ENCODE assay signal across 10 cellular contexts in genomic region chr4:181528570-181529184, GRCh38.
DNase-seq lines count a peak whose midpoint lies in the region; ATAC-seq, FAIRE-seq and TF ChIP-seq lines count a peak whose summit lies in the region.
"Had no signal": no experiment of that assay in that cellular context is flagged by ENCODE, and none has a peak within 500 bp of the region (broad histone marks: within the 10 kb centered on the region; RNA-seq: fewer than 3 reads in every experiment).

No MANE protein-coding gene starts in this region.

- TF ChIP-seq CTCF in MCF 10A (IDR thresholded peaks at IDR 0.05; ENCODE audit: unreplicated experiment): peak; percentile 92
- peak; percentile 80 for TF ChIP-seq CTCF in kidney (IDR thresholded peaks at IDR 0.05; ENCODE audit: borderline replicate concordance, extremely low read depth, insufficient read depth)
- TF ChIP-seq CTCF in thyroid gland (IDR thresholded peaks at IDR 0.05): peak; percentile 37 to 82 (median 70)
- TF ChIP-seq CTCF in uterus (IDR thresholded peaks at IDR 0.05): peak in 2 of 4 experiments; percentile 21 to 24

- H3K9me3 ChIP-seq in kidney (ENCODE audit: control insufficient read depth in 1 of 2, low read length in 2 of 2) (no peaks in the 10 kb centered on the region), thyroid gland (no peaks in the 10 kb centered on the region), uterus (no peaks in the 10 kb centered on the region)

- POLR2A ChIA-PET in MCF 10A (lab: Yijun Ruan, JAX): interaction anchor here (0.6 to 1.0 kb wide), 3 partner anchors 249 to 863 kb away, joined by 3 read pairs; no protein-coding TSS in a partner anchor

- H3K27me3 Mint-ChIP-seq in MCF 10A (ENCODE audit: insufficient read depth, unreplicated experiment): no peaks in the 10 kb centered on the region
- H3K27me3 Mint-ChIP-seq: activated naive CD4-positive, alpha-beta T cell treated with anti-CD3 and anti-CD28 coated beads, Interleukin-2, amount 50 U/mL, for 24 hours; stimulated activated naive CD8-positive, alpha-beta T cell treated with anti-CD3 and anti-CD28 coated beads, Interleukin-15, Interleukin-2, amounts not matched to agents 100 ng/mL and 50 ng/mL, for 24 hours had no signal

- intact Hi-C loops in MCF 10A (cut with micrococcal nuclease): loop anchor here (1.0 to 5.0 kb wide), 5 partner anchors 227 to 861 kb away; no protein-coding TSS in a partner anchor
- intact Hi-C loops in kidney (cut with DNase I): loop anchor here (10.0 kb wide), 1 partner anchor 384 kb away; no protein-coding TSS in a partner anchor
- intact Hi-C loops in thyroid gland (cut with DNase I): loop anchor here (5.0 kb wide), 1 partner anchor 386 kb away; no protein-coding TSS in a partner anchor
- intact Hi-C loops in uterus (cut with DNase I; ENCODE audit: low total_unique reads): no loop called here

- ATAC-seq in GM18861 (IDR thresholded peaks at IDR 0.05; ENCODE audit: unreplicated experiment): peak; percentile 71
- peak; percentile 86 for ATAC-seq in HG03432 (IDR thresholded peaks at IDR 0.05; ENCODE audit: unreplicated experiment)

- H3K9ac ChIP-seq in kidney (ENCODE audit: low read length in 2 of 2): no peak overlapping the region

- H3K4me3 Mint-ChIP-seq in MCF 10A (ENCODE audit: unreplicated experiment): no peak overlapping the region
- H3K4me3 Mint-ChIP-seq: activated naive CD4-positive, alpha-beta T cell treated with anti-CD3 and anti-CD28 coated beads, Interleukin-2, amount 50 U/mL, for 24 hours; stimulated activated naive CD8-positive, alpha-beta T cell treated with anti-CD3 and anti-CD28 coated beads, Interleukin-15, Interleukin-2, amounts not matched to agents 100 ng/mL and 50 ng/mL, for 24 hours had no signal

- TF ChIP-seq POLR2A in thyroid gland (IDR thresholded peaks at IDR 0.05) (no peak), uterus (IDR thresholded peaks at IDR 0.05) (no peak)

- no TSS peak for BruUV-seq in MCF 10A (replicated peaks; lab: Mats Ljungman, UMichigan)

- no peaks in the 10 kb centered on the region for H3K36me3 Mint-ChIP-seq in MCF 10A (ENCODE audit: insufficient read depth, unreplicated experiment)
- H3K36me3 Mint-ChIP-seq: activated naive CD4-positive, alpha-beta T cell treated with anti-CD3 and anti-CD28 coated beads, Interleukin-2, amount 50 U/mL, for 24 hours had no signal

- WGBS in thyroid gland, 2 donors: 4 to 6% methylated on average over 4 of the region's 4 CpGs

- no peak overlapping the region for H3K4me3 ChIP-seq in kidney (ENCODE audit: low read length in 2 of 2)
- no peak overlapping the region for H3K4me3 ChIP-seq in thyroid gland (replicated peaks in 1 of 3)
- H3K4me3 ChIP-seq in uterus: no peak overlapping the region

- H3K9me3 Mint-ChIP-seq in MCF 10A (ENCODE audit: unreplicated experiment): no peaks in the 10 kb centered on the region
- H3K9me3 Mint-ChIP-seq: activated naive CD4-positive, alpha-beta T cell treated with anti-CD3 and anti-CD28 coated beads, Interleukin-2, amount 50 U/mL, for 24 hours had no signal

- no peaks in the 10 kb centered on the region for H3K4me1 Mint-ChIP-seq in MCF 10A (ENCODE audit: insufficient read depth, unreplicated experiment)
- H3K4me1 Mint-ChIP-seq: activated naive CD4-positive, alpha-beta T cell treated with anti-CD3 and anti-CD28 coated beads, Interleukin-2, amount 50 U/mL, for 24 hours had no signal

- no peaks in the 10 kb centered on the region for H3K4me1 ChIP-seq in kidney (ENCODE audit: control insufficient read depth in 1 of 2, insufficient read depth in 1 of 2, low read depth in 1 of 2, low read length in 2 of 2)
- no peaks in the 10 kb centered on the region for H3K4me1 ChIP-seq in thyroid gland
- H3K4me1 ChIP-seq in uterus: no peaks in the 10 kb centered on the region

- no peaks in the 10 kb centered on the region for H3K27me3 ChIP-seq in thyroid gland
- no peaks in the 10 kb centered on the region for H3K27me3 ChIP-seq in uterus

- FAIRE-seq in kidney (lab: Jason Lieb, UNC): no peak

- CTCF ChIA-PET in MCF 10A (lab: Yijun Ruan, JAX): interaction anchor here (0.6 to 5.2 kb wide), 57 partner anchors 8 to 1652 kb away, joined by 3 to 121 read pairs (median 4); no protein-coding TSS in a partner anchor

- no peaks in the 10 kb centered on the region for H3K36me3 ChIP-seq in kidney (ENCODE audit: control insufficient read depth in 1 of 2, insufficient read depth in 2 of 2, low read length in 2 of 2)
- H3K36me3 ChIP-seq in thyroid gland: no peaks in the 10 kb centered on the region
- H3K36me3 ChIP-seq in uterus: no peaks in the 10 kb centered on the region

- H3K27ac ChIP-seq in kidney (ENCODE audit: low read depth in 2 of 2, low read length in 2 of 2) (no peak overlapping the region), thyroid gland (no peak overlapping the region), uterus (no peak overlapping the region)

- H3K27ac Mint-ChIP-seq in MCF 10A (ENCODE audit: low read depth, unreplicated experiment): no peak overlapping the region
- H3K27ac Mint-ChIP-seq: activated naive CD4-positive, alpha-beta T cell treated with anti-CD3 and anti-CD28 coated beads, Interleukin-2, amount 50 U/mL, for 24 hours; stimulated activated naive CD8-positive, alpha-beta T cell treated with anti-CD3 and anti-CD28 coated beads, Interleukin-15, Interleukin-2, amounts not matched to agents 100 ng/mL and 50 ng/mL, for 24 hours had no signal

- DNase-seq in DMS114 treated with DMSO at 0.1 percent for 48 hours (lab: John Stamatoyannopoulos, UW; ENCODE audit: unreplicated experiment): peak; percentile 56
- peak; percentile 58 for DNase-seq in NCI-H774 (lab: John Stamatoyannopoulos, UW)
- peak; percentile 89 for DNase-seq in MCF 10A (ENCODE audit: unreplicated experiment)
- DNase-seq in kidney: no peak
- DNase-seq in thyroid gland: peak; percentile 57 to 69
- DNase-seq in uterus: no peak

Comparison
In these comparisons a context has a peak if more than half of its experiments do, and no peak if none do; other contexts are left out.
1. DNase-seq: peak in DMS114 treated with DMSO at 0.1 percent for 48 hours (single experiment), NCI-H774 (single experiment), MCF 10A (single experiment) and thyroid gland (2 of 2); none in kidney (single experiment) and uterus (0 of 2).